8 cellular contexts compared by ENCODE assay signal in the genomic region with DNA sequence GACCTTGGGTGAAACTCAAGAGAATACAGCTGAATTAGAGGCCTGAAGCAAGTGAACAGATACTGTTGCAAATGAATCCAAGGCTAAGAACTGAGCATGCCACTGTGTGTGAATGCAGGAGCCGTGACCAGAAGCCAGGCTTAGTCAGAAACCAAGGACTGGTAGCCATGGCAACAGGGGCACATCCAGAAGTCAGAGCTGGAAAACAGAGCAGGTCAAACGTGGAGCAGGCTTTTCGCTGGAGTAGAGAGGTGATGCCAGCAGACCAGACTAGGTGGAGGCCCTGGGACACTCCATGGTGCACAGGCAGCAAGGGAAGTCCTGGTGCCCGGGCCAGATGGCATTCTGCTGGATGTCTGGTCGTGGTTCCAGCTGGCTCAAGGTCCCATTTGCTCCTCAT.
DNase-seq lines count a peak whose midpoint lies in the region; ATAC-seq lines count a peak whose summit lies in the region.

No MANE protein-coding gene starts in this region.

- in situ Hi-C loops in G401 (cut with HindIII; ENCODE audit: low sequenced_read_pairs) = no loop called here

- no peak overlapping the region for H3K4me3 Mint-ChIP-seq in activated T-helper 1 cell treated with anti-CD3 and anti-CD28 coated beads, Interleukin-12 subunit alpha, Interleukin-12 subunit beta, Interleukin-2, Interleukin-4 antibody, amounts not matched to agents 30 ng/mL and 10 ng/mL and 1 ng/mL, durations not matched to agents 14 hours and 24 hours and 36 hours

- no peak overlapping the region for H3K27ac Mint-ChIP-seq in activated T-helper 1 cell treated with anti-CD3 and anti-CD28 coated beads, Interleukin-12 subunit alpha, Interleukin-12 subunit beta, Interleukin-2, Interleukin-4 antibody, amounts not matched to agents 30 ng/mL and 10 ng/mL and 1 ng/mL, durations not matched to agents 14 hours and 24 hours and 36 hours

- no peaks in the 10 kb centered on the region for H3K4me1 Mint-ChIP-seq in activated T-helper 1 cell treated with anti-CD3 and anti-CD28 coated beads, Interleukin-12 subunit alpha, Interleukin-12 subunit beta, Interleukin-2, Interleukin-4 antibody, amounts not matched to agents 30 ng/mL and 10 ng/mL and 1 ng/mL, durations not matched to agents 14 hours and 24 hours and 36 hours (ENCODE audit: low read depth)

- DNase-seq in G401 (ENCODE audit: low spot score) = peak; percentile 98
- DNase-seq in NCI-H345 treated with DMSO at 0.1 percent for 48 hours (lab: John Stamatoyannopoulos, UW; ENCODE audit: unreplicated experiment) = peak; percentile 7
- DNase-seq in dermis blood vessel endothelial cell = peak; percentile 71
- DNase-seq in activated T-helper 1 cell treated with anti-CD3 and anti-CD28 coated beads, Interleukin-12 subunit alpha, Interleukin-12 subunit beta, Interleukin-2, Interleukin-4 antibody, amounts not matched to agents 30 ng/mL and 10 ng/mL and 1 ng/mL, durations not matched to agents 14 hours and 24 hours and 36 hours (ENCODE audit: low spot score) = no peak
- DNase-seq in T-helper 9 cell = no peak

- H3K9me3 Mint-ChIP-seq in activated T-helper 1 cell treated with anti-CD3 and anti-CD28 coated beads, Interleukin-12 subunit alpha, Interleukin-12 subunit beta, Interleukin-2, Interleukin-4 antibody, amounts not matched to agents 30 ng/mL and 10 ng/mL and 1 ng/mL, durations not matched to agents 14 hours and 24 hours and 36 hours = peaks cover under 1% of the 10 kb centered on the region

- peak overlapping the region; percentile 2 for H2AFZ ChIP-seq in neuron (ENCODE audit: low read depth, low read length)

- H3K9me3 ChIP-seq in neuron (ENCODE audit: low read length) = no peaks in the 10 kb centered on the region

- H3K27me3 Mint-ChIP-seq in activated T-helper 1 cell treated with anti-CD3 and anti-CD28 coated beads, Interleukin-12 subunit alpha, Interleukin-12 subunit beta, Interleukin-2, Interleukin-4 antibody, amounts not matched to agents 30 ng/mL and 10 ng/mL and 1 ng/mL, durations not matched to agents 14 hours and 24 hours and 36 hours (ENCODE audit: insufficient read depth) = peaks cover 2% of the 10 kb centered on the region

- H3K36me3 Mint-ChIP-seq in activated T-helper 1 cell treated with anti-CD3 and anti-CD28 coated beads, Interleukin-12 subunit alpha, Interleukin-12 subunit beta, Interleukin-2, Interleukin-4 antibody, amounts not matched to agents 30 ng/mL and 10 ng/mL and 1 ng/mL, durations not matched to agents 14 hours and 24 hours and 36 hours (ENCODE audit: low read depth) = no peaks in the 10 kb centered on the region

- intact Hi-C loops in activated T-helper 1 cell treated with anti-CD3 and anti-CD28 coated beads, Interleukin-12 subunit alpha, Interleukin-12 subunit beta, Interleukin-2, Interleukin-4 antibody, amounts not matched to agents 30 ng/mL and 10 ng/mL and 1 ng/mL, durations not matched to agents 14 hours and 24 hours and 36 hours (cut with micrococcal nuclease) = no loop called here

- H3K4me3 ChIP-seq in neuron (ENCODE audit: low read length) = no peak overlapping the region

- no peaks in the 10 kb centered on the region for H3K27me3 ChIP-seq in neuron (ENCODE audit: insufficient read depth, low read length)

- H3K36me3 ChIP-seq in neuron (ENCODE audit: insufficient read depth, low read length) = no peaks in the 10 kb centered on the region

- H3K4me1 ChIP-seq in neuron (ENCODE audit: insufficient read depth, low read length) = peaks cover 10% of the 10 kb centered on the region

- ATAC-seq in GM19463 (IDR thresholded peaks at IDR 0.05; ENCODE audit: unreplicated experiment) = no peak
- ATAC-seq in HG02840 (IDR thresholded peaks at IDR 0.05; ENCODE audit: low FRiP score, unreplicated experiment) = no peak

Comparison
In these comparisons a context has a peak if more than half of its experiments do, and no peak if none do; other contexts are left out.
1. DNase-seq: peak in G401 (single experiment), NCI-H345 treated with DMSO at 0.1 percent for 48 hours (single experiment) and dermis blood vessel endothelial cell (single experiment); none in activated T-helper 1 cell treated with anti-CD3 and anti-CD28 coated beads, Interleukin-12 subunit alpha, Interleukin-12 subunit beta, Interleukin-2, Interleukin-4 antibody, amounts not matched to agents 30 ng/mL and 10 ng/mL and 1 ng/mL, durations not matched to agents 14 hours and 24 hours and 36 hours (single experiment) and T-helper 9 cell (single experiment).